In genomic region chr10:80945267-80945880, GRCh38 we compare ENCODE assay signal across 7 cellular contexts.
A peak's percentile ranks its signal among the peaks of the same experiment; 100 is the strongest.
DNase-seq lines count a peak whose midpoint lies in the region; ATAC-seq, FAIRE-seq and TF ChIP-seq lines count a peak whose summit lies in the region.

No MANE protein-coding gene starts in this region.

- intact Hi-C loops in dorsolateral prefrontal cortex (cut with DNase I): no loop called here
- intact Hi-C loops in CD8-positive, alpha-beta T cell (cut with DNase I, micrococcal nuclease): no loop called here

- no peaks in the 10 kb centered on the region for H3K36me3 Mint-ChIP-seq in CD8-positive, alpha-beta T cell

- no peak overlapping the region for H3K4me3 ChIP-seq in dorsolateral prefrontal cortex
- no peak overlapping the region for H3K4me3 ChIP-seq in CD8-positive, alpha-beta T cell (ENCODE audit: low read depth, low read length)

- H3K27me3 Mint-ChIP-seq in CD8-positive, alpha-beta T cell (ENCODE audit: low read depth): peaks cover 3% of the 10 kb centered on the region

- CTCF ChIA-PET in CD8-positive, alpha-beta T cell (lab: Charles Lee): no interaction called here

- TF ChIP-seq POLR2A in GM12891 (IDR thresholded peaks at IDR 0.05; ENCODE audit: low read depth, low read length): no peak

- FAIRE-seq in GM12891 (lab: Jason Lieb, UNC): no peak

- peak in 53 of 56 donors; percentile 18 to 69 (median 51) for TF ChIP-seq CTCF in dorsolateral prefrontal cortex (IDR thresholded peaks at IDR 0.05 in 54 of 56, conservative IDR thresholded peaks at IDR 0.05 in 2 of 56; ENCODE audit: low read depth in 1 of 56, partially characterized antibody in 56 of 56)
- no peak for TF ChIP-seq CTCF in CD8-positive, alpha-beta T cell (IDR thresholded peaks at IDR 0.05)

- POLR2A ChIA-PET in CD8-positive, alpha-beta T cell (lab: Charles Lee): no interaction called here

- H3K4me1 Mint-ChIP-seq in CD8-positive, alpha-beta T cell (ENCODE audit: low read depth): no peaks in the 10 kb centered on the region

- H3K27ac ChIP-seq in dorsolateral prefrontal cortex: no peak overlapping the region
- no peak overlapping the region for H3K27ac ChIP-seq in CD8-positive, alpha-beta T cell (ENCODE audit: low read depth, low read length)

- ATAC-seq in GM19452 (IDR thresholded peaks at IDR 0.05; ENCODE audit: unreplicated experiment) (peak; percentile 58), HG03575 (IDR thresholded peaks at IDR 0.05; ENCODE audit: extremely low read depth, insufficient number of reproducible peaks, low FRiP score, unreplicated experiment) (peak; percentile 85)
- no peak for ATAC-seq in CD8-positive, alpha-beta T cell

- DNase-seq in dorsolateral prefrontal cortex (no peak), renal cortical epithelial cell (ENCODE audit: low read depth) (peak; percentile 18), GM12891 (ENCODE audit: insufficient read length, low spot score) (no peak), NCI-H1092 treated with DMSO at 0.1 percent for 48 hours (lab: John Stamatoyannopoulos, UW) (no peak)
- no peak for DNase-seq in CD8-positive, alpha-beta T cell

- no peak overlapping the region for H3K27ac Mint-ChIP-seq in CD8-positive, alpha-beta T cell

- no peaks in the 10 kb centered on the region for H3K27me3 ChIP-seq in dorsolateral prefrontal cortex
- no peaks in the 10 kb centered on the region for H3K27me3 ChIP-seq in CD8-positive, alpha-beta T cell (ENCODE audit: insufficient read depth, low read length)

- H3K9me3 Mint-ChIP-seq in CD8-positive, alpha-beta T cell: no peaks in the 10 kb centered on the region

- no peak overlapping the region for H3K4me3 Mint-ChIP-seq in CD8-positive, alpha-beta T cell

- H3K4me1 ChIP-seq in CD8-positive, alpha-beta T cell (ENCODE audit: insufficient read depth, low read length): no peaks in the 10 kb centered on the region

- H3K36me3 ChIP-seq in CD8-positive, alpha-beta T cell (ENCODE audit: insufficient read depth, low read length): no peaks in the 10 kb centered on the region

- no peaks in the 10 kb centered on the region for H3K9me3 ChIP-seq in CD8-positive, alpha-beta T cell (ENCODE audit: low read length)

TF ChIP-seq in GM12891, 5 proteins besides CTCF, POLR2A, EP300 and RAD21:
- TF ChIP-seq POU2F2 (IDR thresholded peaks at IDR 0.05; ENCODE audit: low read depth, low read length) (no peak), TAF1 (IDR thresholded peaks at IDR 0.05; ENCODE audit: low read depth, low read length) (no peak), SPI1 (IDR thresholded peaks at IDR 0.05; ENCODE audit: low read depth, low read length) (no peak), POLR2AphosphoS5 (IDR thresholded peaks at IDR 0.05; ENCODE audit: low read depth, low read length) (no peak), PAX5 (IDR thresholded peaks at IDR 0.05; ENCODE audit: insufficient read depth, low read length, severe bottlenecking) (no peak)
